11 cellular contexts compared by ENCODE assay signal in genomic region chr3:105970283-105970682, GRCh38.
DNase-seq lines count a peak whose midpoint lies in the region; ATAC-seq lines count a peak whose summit lies in the region.
"Had no signal": no experiment of that assay in that cellular context is flagged by ENCODE, and none has a peak within 500 bp of the region (broad histone marks: within the 10 kb centered on the region; RNA-seq: fewer than 3 reads in every experiment).

No MANE protein-coding gene starts in this region.

- peak; percentile 81 for ATAC-seq in sciatic nerve

- intact Hi-C loops in sciatic nerve (cut with DNase I) (no loop called here), posterior vena cava (cut with DNase I) (no loop called here)

- peak; percentile 47 for DNase-seq in DMS 273 (lab: John Stamatoyannopoulos, UW; ENCODE audit: unreplicated experiment)
- no peak for DNase-seq in DMS 273 treated with DMSO at 0.1 percent for 48 hours (lab: John Stamatoyannopoulos, UW)
- DNase-seq in NOMO-1 treated with dmso at 0.1 percent for 144 hours (lab: John Stamatoyannopoulos, UW; ENCODE audit: unreplicated experiment): peak; percentile 55
- peak; percentile 96 for DNase-seq in fibroblast of gingiva (ENCODE audit: low read depth)
- no peak for DNase-seq in sciatic nerve (ENCODE audit: low spot score)
- DNase-seq in NCI-H510A treated with DMSO at 0.1 percent for 48 hours (lab: John Stamatoyannopoulos, UW): no peak
- no peak for DNase-seq in posterior vena cava (ENCODE audit: low spot score)
- no peak for DNase-seq in superior temporal gyrus (ENCODE audit: extremely low spot score)
- DNase-seq: erythroblast, H7, T-helper 1 cell had no signal

Comparison
In these comparisons a context has a peak if more than half of its experiments do, and no peak if none do; other contexts are left out.
1. DNase-seq: peak in DMS 273 (single experiment), NOMO-1 treated with dmso at 0.1 percent for 144 hours (single experiment) and fibroblast of gingiva (single experiment); none in DMS 273 treated with DMSO at 0.1 percent for 48 hours (single experiment), sciatic nerve (single experiment), NCI-H510A treated with DMSO at 0.1 percent for 48 hours (single experiment), posterior vena cava (single experiment) and superior temporal gyrus (single experiment).